22 cellular contexts compared by ENCODE assay signal in genomic region chr6:86938814-86939213, GRCh38. TPM values are rescaled to one million over a fixed set of nuclear protein-coding genes. Genes with fewer than 3 reads are reported as not detected.
"Had no signal": no experiment of that assay in that cellular context is flagged by ENCODE, and none has a peak within 500 bp of the region (broad histone marks: within the 10 kb centered on the region; RNA-seq: fewer than 3 reads in every experiment).

No MANE protein-coding gene starts in this region.

- DNase-seq: cortex of kidney; effector memory CD4-positive, alpha-beta T cell; esophagus squamous epithelium; foreskin fibroblast; kidney; left cardiac atrium; left ventricle myocardium inferior; lower lobe of right lung; naive B cell; stimulated activated CD4-positive, alpha-beta T cell treated with anti-CD3 and anti-CD28 coated beads, Interleukin-2, amount 100 ng/mL, for 24 hours; stimulated activated CD4-positive, alpha-beta T cell treated with anti-CD3 and anti-CD28 coated beads, Interleukin-4, amount 100 ng/mL, for 4 hours; stimulated activated naive B cell treated with anti-CD40 and anti-IgM and Interleukin-4, amounts not matched to agents 10 μg/mL and 1 μg/mL and 100 μg/mL, for 72 hours; stimulated activated naive CD8-positive, alpha-beta T cell treated with anti-CD3 and anti-CD28 coated beads, Interleukin-15, amount 100 ng/mL, for 72 hours; transverse colon had no signal

- H3K9me3 ChIP-seq: esophagus squamous epithelium, gastroesophageal sphincter, left ventricle myocardium inferior, lower lobe of right lung, thoracic aorta, transverse colon had no signal

- H3K36me3 ChIP-seq: esophagus squamous epithelium, gastroesophageal sphincter, left ventricle myocardium inferior, lower lobe of right lung, thoracic aorta, transverse colon had no signal

- ATAC-seq: gastroesophageal sphincter; left cardiac atrium; lower lobe of right lung; sciatic nerve; stimulated activated naive B cell treated with anti-CD40 and anti-IgM and Interleukin-4, amounts not matched to agents 10 μg/mL and 1 μg/mL and 100 μg/mL, for 72 hours; stimulated activated naive CD8-positive, alpha-beta T cell treated with anti-CD3 and anti-CD28 coated beads, Interleukin-15, amount 100 ng/mL, for 72 hours had no signal

- H3K4me1 ChIP-seq: lower lobe of right lung had no signal

- H3K4me3 ChIP-seq: esophagus squamous epithelium, gastroesophageal sphincter, left ventricle myocardium inferior, lower lobe of right lung, thoracic aorta, transverse colon had no signal

- H3K27ac ChIP-seq: epithelial cell of prostate, esophagus squamous epithelium, gastroesophageal sphincter, left ventricle myocardium inferior, lower lobe of right lung, thoracic aorta, transverse colon had no signal

RNA-seq across cellular contexts. Expression of gene HTR1E, which starts 1.5 kb away (rescaled TPM):
- total RNA-seq: esophagus squamous epithelium, kidney, left cardiac atrium, left ventricle myocardium inferior, lower lobe of right lung, omental fat pad, pulmonary artery endothelial cell, sciatic nerve, skeletal muscle tissue, subcutaneous adipose tissue, thoracic aorta, transverse colon had no signal
